Comparison of ENCODE assay signal across 16 cellular contexts in genomic region chr16:57387598-57388354, GRCh38. TPM values are rescaled to one million over a fixed set of nuclear protein-coding genes. Genes with fewer than 3 reads are reported as not detected.
DNase-seq lines count a peak whose midpoint lies in the region; ATAC-seq and TF ChIP-seq lines count a peak whose summit lies in the region.
"Had no signal": no experiment of that assay in that cellular context is flagged by ENCODE, and none has a peak within 500 bp of the region (broad histone marks: within the 10 kb centered on the region; RNA-seq: fewer than 3 reads in every experiment).

No MANE protein-coding gene starts in this region.

- H3K9me3 ChIP-seq in H9 (ENCODE audit: control insufficient read depth, low read depth, low read length), result no peaks in the 10 kb centered on the region
- H3K9me3 ChIP-seq in BE2C, result no peaks in the 10 kb centered on the region

- no peak overlapping the region for H2AFZ ChIP-seq in H9 (ENCODE audit: low read length)

- H3K27ac ChIP-seq in H9 (ENCODE audit: insufficient read length, low read depth, low read length), result no peak overlapping the region

- no peak overlapping the region for H2AK5ac ChIP-seq in H9 (ENCODE audit: insufficient read length, low read length)

- H2BK12ac ChIP-seq in H9 (ENCODE audit: insufficient read length, low read depth, low read length), result no peak overlapping the region

- DNase-seq in natural killer cell treated with Interleukin-12 subunit alpha and Interleukin-12 subunit beta and Interleukin-15 and Interleukin-18, amount 100 ng/mL, for 72 hours (ENCODE audit: low spot score), result peak; percentile 20
- no peak for DNase-seq in natural killer cell
- DNase-seq in activated naive CD8-positive, alpha-beta T cell treated with anti-CD3 and anti-CD28 coated beads for 36 hours, result no peak
- no peak for DNase-seq in H9
- DNase-seq in NCI-H2081 treated with DMSO at 0.1 percent for 48 hours (lab: John Stamatoyannopoulos, UW), result no peak
- DNase-seq in glutamatergic neuron, result no peak
- DNase-seq in BE2C, result no peak
- DNase-seq: ACHN; central memory CD4-positive, alpha-beta T cell had no signal

- no peak overlapping the region for H3K9ac ChIP-seq in H9 (ENCODE audit: extremely low read depth, insufficient read length, low read length)

- H4K5ac ChIP-seq in H9 (ENCODE audit: insufficient read length, low read depth, low read length), result no peak overlapping the region

- H3K79me1 ChIP-seq in H9 (ENCODE audit: insufficient read depth, low read depth, low read length, poor library complexity, severe bottlenecking), result no peaks in the 10 kb centered on the region

- WGBS in H9 (ENCODE audit: extremely low coverage, insufficient read length, low lambda C conversion rate), result no CpG with 5 or more reads among the region's 3 CpGs

- H3K23ac ChIP-seq in H9 (ENCODE audit: insufficient read length, low read depth, low read length), result no peak overlapping the region

- H3K79me2 ChIP-seq in H9 (ENCODE audit: insufficient read depth, low read length), result no peaks in the 10 kb centered on the region

- no peak overlapping the region for H2BK15ac ChIP-seq in H9 (ENCODE audit: low read depth, low read length)

- peaks cover 8 to 13% of the 10 kb centered on the region in 2 donors for H3K27me3 Mint-ChIP-seq in natural killer cell treated with Interleukin-12 subunit alpha and Interleukin-12 subunit beta and Interleukin-15 and Interleukin-18, amount 100 ng/mL, for 72 hours
- H3K27me3 Mint-ChIP-seq in natural killer cell (ENCODE audit: low read depth in 2 of 2), result no peaks in the 10 kb centered on the region
- peaks cover 5% of the 10 kb centered on the region for H3K27me3 Mint-ChIP-seq in activated naive CD8-positive, alpha-beta T cell treated with anti-CD3 and anti-CD28 coated beads for 36 hours
- H3K27me3 Mint-ChIP-seq in H9 (ENCODE audit: low read depth), result peaks cover 8% of the 10 kb centered on the region
- peaks cover 1% of the 10 kb centered on the region for H3K27me3 Mint-ChIP-seq in glutamatergic neuron (ENCODE audit: unreplicated experiment)

- no peak overlapping the region for H4K8ac ChIP-seq in H9 (replicated peaks; ENCODE audit: insufficient read length, low read depth, low read length)

- H4K91ac ChIP-seq in H9 (ENCODE audit: insufficient read length, low read depth, low read length), result no peak overlapping the region

- intact Hi-C loops in natural killer cell (cut with micrococcal nuclease), result no loop called here

- H3K27ac Mint-ChIP-seq in natural killer cell treated with Interleukin-12 subunit alpha and Interleukin-12 subunit beta and Interleukin-15 and Interleukin-18, amount 100 ng/mL, for 72 hours, result no peak overlapping the region
- H3K27ac Mint-ChIP-seq in natural killer cell (no peak overlapping the region), H9 (no peak overlapping the region), glutamatergic neuron (ENCODE audit: unreplicated experiment) (no peak overlapping the region)
- H3K27ac Mint-ChIP-seq in activated naive CD8-positive, alpha-beta T cell treated with anti-CD3 and anti-CD28 coated beads for 36 hours, result peak overlapping the region; percentile 7

- H2BK5ac ChIP-seq in H9 (ENCODE audit: insufficient read length, low read length), result no peak overlapping the region

- peaks cover 0 to 9% of the 10 kb centered on the region in 2 donors for H3K4me1 Mint-ChIP-seq in natural killer cell treated with Interleukin-12 subunit alpha and Interleukin-12 subunit beta and Interleukin-15 and Interleukin-18, amount 100 ng/mL, for 72 hours (ENCODE audit: low read depth in 2 of 2)
- no peaks in the 10 kb centered on the region for H3K4me1 Mint-ChIP-seq in natural killer cell
- H3K4me1 Mint-ChIP-seq in activated naive CD8-positive, alpha-beta T cell treated with anti-CD3 and anti-CD28 coated beads for 36 hours, result peaks cover 7% of the 10 kb centered on the region
- peaks cover 5 to 18% of the 10 kb centered on the region in 2 experiments for H3K4me1 Mint-ChIP-seq in H9
- no peaks in the 10 kb centered on the region for H3K4me1 Mint-ChIP-seq in glutamatergic neuron (ENCODE audit: low read depth, unreplicated experiment)

- TF ChIP-seq CTCF in natural killer cell (IDR thresholded peaks at IDR 0.05) (no peak), H9 (conservative IDR thresholded peaks at IDR 0.05) (no peak), glutamatergic neuron (IDR thresholded peaks at IDR 0.05; ENCODE audit: partially characterized antibody, unreplicated experiment) (no peak), BE2C (IDR thresholded peaks at IDR 0.05; ENCODE audit: low read depth, low read length) (no peak)

- no peak overlapping the region for H3K4ac ChIP-seq in H9 (ENCODE audit: low read depth, low read length)

- no peak overlapping the region for H2BK120ac ChIP-seq in H9 (ENCODE audit: low read depth, low read length, poor library complexity, severe bottlenecking)

- H3K56ac ChIP-seq in H9 (ENCODE audit: insufficient read length, low read depth, low read length), result no peak overlapping the region

- H3K27me3 ChIP-seq in H9 (ENCODE audit: insufficient read depth, low read length) (no peaks in the 10 kb centered on the region), BE2C (no peaks in the 10 kb centered on the region)

- H3K14ac ChIP-seq in H9 (ENCODE audit: insufficient read depth, low read length), result no peak overlapping the region

- no peak for ATAC-seq in natural killer cell treated with Interleukin-12 subunit alpha and Interleukin-12 subunit beta and Interleukin-15 and Interleukin-18, amount 100 ng/mL, for 72 hours
- no peak for ATAC-seq in natural killer cell
- ATAC-seq in HG02642 (IDR thresholded peaks at IDR 0.05; ENCODE audit: poor library complexity, unreplicated experiment), result peak; percentile 39

- no peak overlapping the region for H3K4me3 Mint-ChIP-seq in natural killer cell treated with Interleukin-12 subunit alpha and Interleukin-12 subunit beta and Interleukin-15 and Interleukin-18, amount 100 ng/mL, for 72 hours
- no peak overlapping the region for H3K4me3 Mint-ChIP-seq in natural killer cell
- H3K4me3 Mint-ChIP-seq in activated naive CD8-positive, alpha-beta T cell treated with anti-CD3 and anti-CD28 coated beads for 36 hours, result no peak overlapping the region
- H3K4me3 Mint-ChIP-seq in H9, result no peak overlapping the region
- no peak overlapping the region for H3K4me3 Mint-ChIP-seq in glutamatergic neuron (ENCODE audit: unreplicated experiment)

- no peaks in the 10 kb centered on the region for H3K9me3 Mint-ChIP-seq in natural killer cell treated with Interleukin-12 subunit alpha and Interleukin-12 subunit beta and Interleukin-15 and Interleukin-18, amount 100 ng/mL, for 72 hours
- H3K9me3 Mint-ChIP-seq in natural killer cell (no peaks in the 10 kb centered on the region), H9 (peaks cover 2 to 5% of the 10 kb centered on the region in 2 experiments; a peak in 2 of 5 replicates), glutamatergic neuron (ENCODE audit: unreplicated experiment) (peaks cover 5% of the 10 kb centered on the region)
- no peaks in the 10 kb centered on the region for H3K9me3 Mint-ChIP-seq in activated naive CD8-positive, alpha-beta T cell treated with anti-CD3 and anti-CD28 coated beads for 36 hours

- 0 out of 2 replicates have a peak, but pooled peaks cover 2% of the 10 kb centered on the region for H3K4me1 ChIP-seq in H9 (ENCODE audit: insufficient read depth, low read length)
- peaks cover 10% of the 10 kb centered on the region for H3K4me1 ChIP-seq in BE2C

- no peaks in the 10 kb centered on the region for H3K36me3 Mint-ChIP-seq in natural killer cell treated with Interleukin-12 subunit alpha and Interleukin-12 subunit beta and Interleukin-15 and Interleukin-18, amount 100 ng/mL, for 72 hours
- H3K36me3 Mint-ChIP-seq in natural killer cell, result no peaks in the 10 kb centered on the region
- no peaks in the 10 kb centered on the region for H3K36me3 Mint-ChIP-seq in activated naive CD8-positive, alpha-beta T cell treated with anti-CD3 and anti-CD28 coated beads for 36 hours
- no peaks in the 10 kb centered on the region for H3K36me3 Mint-ChIP-seq in H9 (ENCODE audit: insufficient read depth in 1 of 3, low read depth in 3 of 3)
- H3K36me3 Mint-ChIP-seq in glutamatergic neuron (ENCODE audit: unreplicated experiment), result no peaks in the 10 kb centered on the region

- H3K18ac ChIP-seq in H9 (ENCODE audit: insufficient read length, low read depth, low read length), result no peak overlapping the region

- H2BK20ac ChIP-seq in H9 (ENCODE audit: low read depth, low read length, poor library complexity, severe bottlenecking), result no peak overlapping the region

- H4K20me1 ChIP-seq in H9 (ENCODE audit: control insufficient read depth, insufficient read depth, insufficient read length), result no peaks in the 10 kb centered on the region

- no peaks in the 10 kb centered on the region for H3K23me2 ChIP-seq in H9 (ENCODE audit: insufficient read length, low read depth, low read length, poor library complexity, severe bottlenecking)

- H3K4me3 ChIP-seq in BE2C (ENCODE audit: low read depth, low read length), result no peak overlapping the region

- no peak overlapping the region for H3K4me2 ChIP-seq in H9 (ENCODE audit: insufficient read depth, insufficient read length, low read length)

- peaks cover 8% of the 10 kb centered on the region for H3K36me3 ChIP-seq in BE2C

- no peak overlapping the region for H3T11ph ChIP-seq in H9 (ENCODE audit: low read length)

RNA-seq across cellular contexts. Expression of gene CX3CL1, which starts 15.5 kb away (rescaled TPM):
- not detected for total RNA-seq in natural killer cell treated with Interleukin-12 subunit alpha and Interleukin-12 subunit beta and Interleukin-15 and Interleukin-18, amount 100 ng/mL, for 72 hours
- total RNA-seq in natural killer cell (not detected), H9 (2021) (1.6 and 1.7 TPM in 2 replicates), glutamatergic neuron (ENCODE audit: unreplicated experiment) (not detected)
- under 1 TPM in 1 of 2 experiments, not detected in 1; 0.14 TPM for total RNA-seq in activated naive CD8-positive, alpha-beta T cell treated with anti-CD3 and anti-CD28 coated beads for 36 hours
- polyA plus RNA-seq in BE2C (2012; ENCODE audit: insufficient read depth, insufficient read length, low read depth), result 49.0 TPM
- total RNA-seq: fibroblast of villous mesenchyme; G401; T-helper 1 cell treated with Interleukin-12 subunit alpha and Interleukin-12 subunit beta and Interleukin-4 antibody, amounts not matched to agents 30 ng/mL and 1 ng/mL, for 36 hours had no signal

RNA-seq across cellular contexts. Expression of gene CCL17, which starts 16.8 kb away (rescaled TPM):
- 1 to 10 TPM in 1 of 2 donors, not detected in 1; 5.6 TPM for total RNA-seq in natural killer cell treated with Interleukin-12 subunit alpha and Interleukin-12 subunit beta and Interleukin-15 and Interleukin-18, amount 100 ng/mL, for 72 hours
- not detected for total RNA-seq in natural killer cell
- not detected for total RNA-seq in activated naive CD8-positive, alpha-beta T cell treated with anti-CD3 and anti-CD28 coated beads for 36 hours
- total RNA-seq in H9 (2021), result not detected in 2 replicates
- not detected for total RNA-seq in glutamatergic neuron (ENCODE audit: unreplicated experiment)
- not detected for polyA plus RNA-seq in BE2C (2012; ENCODE audit: insufficient read depth, insufficient read length, low read depth)
- total RNA-seq: fibroblast of villous mesenchyme, G401, mammary epithelial cell, temporal lobe had no signal
- polyA plus RNA-seq: mammary epithelial cell, neural cell had no signal

RNA-seq across cellular contexts. Expression of gene CCL22, which starts 29.2 kb away (rescaled TPM):
- total RNA-seq in natural killer cell treated with Interleukin-12 subunit alpha and Interleukin-12 subunit beta and Interleukin-15 and Interleukin-18, amount 100 ng/mL, for 72 hours, result 10 to 100 TPM in 1 of 2 donors, not detected in 1; 12.9 TPM
- total RNA-seq in natural killer cell (under 1 TPM in 1 of 3 donors, not detected in 2; 0.14 TPM), H9 (2021) (0.09 TPM in 1 of 2 replicates, not detected in the other), glutamatergic neuron (ENCODE audit: unreplicated experiment) (not detected)
- total RNA-seq in activated naive CD8-positive, alpha-beta T cell treated with anti-CD3 and anti-CD28 coated beads for 36 hours, result 10 to 100 TPM; 12.4 to 12.7 TPM
- polyA plus RNA-seq in BE2C (2012; ENCODE audit: insufficient read depth, insufficient read length, low read depth), result 0.20 TPM
- total RNA-seq: fibroblast of villous mesenchyme, G401, temporal lobe had no signal
- polyA plus RNA-seq: neural cell had no signal

RNA-seq across cellular contexts. Expression of gene CIAPIN1, which starts 59.4 kb away (rescaled TPM):
- total RNA-seq in natural killer cell treated with Interleukin-12 subunit alpha and Interleukin-12 subunit beta and Interleukin-15 and Interleukin-18, amount 100 ng/mL, for 72 hours, result 10 to 100 TPM; 54.0 to 92.0 TPM
- total RNA-seq in natural killer cell (10 to 100 TPM; 41.1 to 48.8 (median 42.9) TPM), H9 (2021) (82.8 and 85.3 TPM in 2 replicates), glutamatergic neuron (ENCODE audit: unreplicated experiment) (129 TPM)
- 10 to 100 TPM; 71.3 to 73.6 TPM for total RNA-seq in activated naive CD8-positive, alpha-beta T cell treated with anti-CD3 and anti-CD28 coated beads for 36 hours
- polyA plus RNA-seq in BE2C (2012; ENCODE audit: insufficient read depth, insufficient read length, low read depth), result 168 TPM

RNA-seq across cellular contexts. Expression of gene COQ9, which starts 59.5 kb away (rescaled TPM):
- total RNA-seq in natural killer cell treated with Interleukin-12 subunit alpha and Interleukin-12 subunit beta and Interleukin-15 and Interleukin-18, amount 100 ng/mL, for 72 hours, result 10 to 100 TPM; 34.2 to 42.9 TPM
- total RNA-seq in natural killer cell (10 to 100 TPM; 16.9 to 30.2 (median 18.3) TPM), H9 (2021) (31.7 and 32.9 TPM in 2 replicates), glutamatergic neuron (ENCODE audit: unreplicated experiment) (45.1 TPM)
- total RNA-seq in activated naive CD8-positive, alpha-beta T cell treated with anti-CD3 and anti-CD28 coated beads for 36 hours, result 10 to 100 TPM; 46.3 to 49.6 TPM
- 183 TPM for polyA plus RNA-seq in BE2C (2012; ENCODE audit: insufficient read depth, insufficient read length, low read depth)
